ENCODE assay signal across 8 cellular contexts in the genomic region with DNA sequence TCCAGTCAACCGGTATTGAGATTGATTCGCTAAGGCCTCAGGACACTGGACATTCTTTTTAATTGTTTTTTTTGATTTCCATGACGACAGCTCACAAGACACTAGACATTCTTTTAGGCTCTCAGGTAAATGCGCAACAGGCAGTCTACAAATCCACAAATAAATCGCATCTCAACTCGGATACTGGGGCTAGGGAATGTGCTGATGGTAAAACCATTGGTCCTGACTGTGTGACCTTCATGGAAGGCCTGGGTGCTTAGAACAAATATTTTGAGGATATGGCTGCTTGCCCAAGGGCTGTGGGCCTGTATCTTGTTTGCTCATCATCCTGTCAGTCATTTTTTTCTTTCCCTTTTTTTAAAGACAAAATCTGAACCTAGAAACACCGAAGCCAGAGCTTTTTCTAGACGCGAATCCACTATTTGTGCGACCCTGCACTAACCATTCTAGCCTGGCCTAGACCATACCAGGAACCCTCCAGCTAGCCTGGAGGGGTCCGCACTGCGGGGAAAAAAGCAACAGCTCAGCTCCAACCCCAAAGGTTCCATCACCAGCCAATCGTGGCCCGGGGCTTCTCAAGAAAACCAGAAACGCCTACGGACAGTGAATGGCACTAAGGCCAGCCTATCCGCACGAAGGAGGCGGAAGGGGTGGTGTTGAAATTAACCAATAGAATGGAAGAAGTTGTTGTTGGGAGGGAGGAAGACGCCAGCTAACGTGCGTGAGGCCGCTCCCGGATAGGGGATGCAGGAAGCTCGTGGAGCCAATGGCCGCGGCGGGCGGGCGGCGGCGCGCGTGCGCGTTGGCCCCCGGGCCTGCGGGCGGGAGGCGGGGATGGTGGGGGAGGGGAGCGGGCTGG. TPM values are rescaled to one million over a fixed set of nuclear protein-coding genes. Genes with fewer than 3 reads are reported as not detected.
A peak's percentile ranks its signal among the peaks of the same experiment; 100 is the strongest.
DNase-seq lines count a peak whose midpoint lies in the region; ATAC-seq, FAIRE-seq and TF ChIP-seq lines count a peak whose summit lies in the region.

No MANE protein-coding gene starts in this region.

- TF ChIP-seq POLR2A in GM12891 (IDR thresholded peaks at IDR 0.05; ENCODE audit: low read depth, low read length): peak; percentile 97
- TF ChIP-seq POLR2A in tibial nerve (IDR thresholded peaks at IDR 0.05): peak; percentile 90 to 95

- peak overlapping the region; percentile 91 for H3K27ac ChIP-seq in cardiac muscle cell
- H3K27ac ChIP-seq in parathyroid adenoma: peak overlapping the region; percentile 95
- H3K27ac ChIP-seq in tibial nerve: peak overlapping the region; percentile 91 to 100 (median 91)

- DNase-seq in GM12891 (ENCODE audit: insufficient read length, low spot score): peak; percentile 80
- DNase-seq in NCI-H1417 treated with DMSO at 0.1 percent for 48 hours (lab: John Stamatoyannopoulos, UW): peak; percentile 99
- DNase-seq in SW 1271 (lab: John Stamatoyannopoulos, UW): peak; percentile 100
- DNase-seq in adipocyte (ENCODE audit: low read depth): peak; percentile 100
- peak; percentile 98 to 100 for DNase-seq in cardiac muscle cell (ENCODE audit: low read depth in 1 of 2, low spot score in 1 of 2)
- peak; percentile 98 to 99 for DNase-seq in tibial nerve (ENCODE audit: low spot score in 2 of 2)

- peaks cover 16% of the 10 kb centered on the region for H3K79me2 ChIP-seq in parathyroid adenoma

- H3K4me1 ChIP-seq in adipocyte (ENCODE audit: control insufficient read depth, insufficient read depth, low read length) (peaks cover 26% of the 10 kb centered on the region), cardiac muscle cell (ENCODE audit: low read depth) (peaks cover 47% of the 10 kb centered on the region), parathyroid adenoma (peaks cover 28% of the 10 kb centered on the region), tibial nerve (peaks cover 0 to 28% (median 9%) of the 10 kb centered on the region in 4 donors)

- peak overlapping the region; percentile 84 for H2AFZ ChIP-seq in parathyroid adenoma

- H3K36me3 ChIP-seq in adipocyte (ENCODE audit: control insufficient read depth, insufficient read depth, low read length, severe bottlenecking) (peaks cover 12% of the 10 kb centered on the region), cardiac muscle cell (peaks cover 11% of the 10 kb centered on the region), parathyroid adenoma (ENCODE audit: control insufficient read depth, insufficient read depth, low read length) (peaks cover 3% of the 10 kb centered on the region), tibial nerve (peaks cover 0 to 5% (median 0%) of the 10 kb centered on the region in 3 donors)

- TF ChIP-seq CTCF in cardiac muscle cell (IDR thresholded peaks at IDR 0.05; ENCODE audit: low read depth, low read length) (no peak), parathyroid adenoma (IDR thresholded peaks at IDR 0.05) (no peak), tibial nerve (IDR thresholded peaks at IDR 0.05) (peak in 2 of 5 experiments; percentile 22 to 29)

- H3K9me3 ChIP-seq in adipocyte (ENCODE audit: control insufficient read depth, low read length) (no peaks in the 10 kb centered on the region), cardiac muscle cell (ENCODE audit: low read depth) (no peaks in the 10 kb centered on the region), parathyroid adenoma (ENCODE audit: control insufficient read depth, low read length) (no peaks in the 10 kb centered on the region), tibial nerve (no peaks in the 10 kb centered on the region)

- no peaks in the 10 kb centered on the region for H3K27me3 ChIP-seq in adipocyte (replicated peaks; ENCODE audit: control insufficient read depth, insufficient read depth, low read length)
- H3K27me3 ChIP-seq in cardiac muscle cell: no peaks in the 10 kb centered on the region
- no peaks in the 10 kb centered on the region for H3K27me3 ChIP-seq in parathyroid adenoma (ENCODE audit: control insufficient read depth, insufficient read depth, low read length)
- no peaks in the 10 kb centered on the region for H3K27me3 ChIP-seq in tibial nerve

- peak overlapping the region; percentile 77 for H3K4me2 ChIP-seq in parathyroid adenoma (ENCODE audit: low read length)

- peak; percentile 96 for ATAC-seq in HG02798 (IDR thresholded peaks at IDR 0.05; ENCODE audit: poor library complexity, unreplicated experiment)

- TF ChIP-seq EP300 in tibial nerve (IDR thresholded peaks at IDR 0.05): peak in 1 of 2 donors; percentile 95

- peak; percentile 99 for FAIRE-seq in GM12891 (lab: Jason Lieb, UNC)

- peak overlapping the region; percentile 76 for H3K4me3 ChIP-seq in adipocyte (ENCODE audit: low read length)
- peak overlapping the region; percentile 85 for H3K4me3 ChIP-seq in cardiac muscle cell
- H3K4me3 ChIP-seq in parathyroid adenoma (ENCODE audit: low read depth, low read length): peak overlapping the region; percentile 56
- peak overlapping the region; percentile 25 to 90 (median 50) for H3K4me3 ChIP-seq in tibial nerve

- 7 to 8% methylated on average over 37 to 39 of the region's 41 CpGs for WGBS in tibial nerve, 2 donors

- peak overlapping the region; percentile 87 for H3K9ac ChIP-seq in adipocyte (ENCODE audit: low read length)
- H3K9ac ChIP-seq in parathyroid adenoma: no peak overlapping the region

TF ChIP-seq in GM12891, 5 proteins besides CTCF, POLR2A, EP300 and RAD21:
- TF ChIP-seq POLR2AphosphoS5 (IDR thresholded peaks at IDR 0.05; ENCODE audit: low read depth, low read length) (peak; percentile 91), POU2F2 (IDR thresholded peaks at IDR 0.05; ENCODE audit: low read depth, low read length) (peak; percentile 78), SPI1 (IDR thresholded peaks at IDR 0.05; ENCODE audit: low read depth, low read length) (peak; percentile 36; the same call in 1 of the 2 replicates), TAF1 (IDR thresholded peaks at IDR 0.05; ENCODE audit: low read depth, low read length) (peak; percentile 92), PAX5 (IDR thresholded peaks at IDR 0.05; ENCODE audit: insufficient read depth, low read length, severe bottlenecking) (no peak)

RNA-seq across cellular contexts. Expression of a gene that starts 18.1 kb away (rescaled TPM):
- polyA plus RNA-seq in GM12891 (2012; ENCODE audit: low read depth, missing spikeins): 45.4 TPM
- total RNA-seq in cardiac muscle cell: 49.5 and 118 TPM in 2 replicates
- polyA plus RNA-seq in cardiac muscle cell: 60.8 and 90.6 TPM in 2 replicates
- 100 to 1,000 TPM in 2 of 4 donors, 10 to 100 TPM in 2; 96.5 to 133 (median 102) TPM for total RNA-seq in tibial nerve

Comparison
In these comparisons a context has a peak if more than half of its experiments do, and no peak if none do; other contexts are left out.
1. Peak in every context shown above with its lines: DNase-seq, ATAC-seq, H3K4me3 ChIP-seq and H3K27ac ChIP-seq.